ENCODE assay signal across 11 cellular contexts in genomic region chr12:57012600-57013465, GRCh38. TPM values are rescaled to one million over a fixed set of nuclear protein-coding genes. Genes with fewer than 3 reads are reported as not detected.
DNase-seq lines count a peak whose midpoint lies in the region; ATAC-seq and TF ChIP-seq lines count a peak whose summit lies in the region.
"Had no signal": no experiment of that assay in that cellular context is flagged by ENCODE, and none has a peak within 500 bp of the region (broad histone marks: within the 10 kb centered on the region; RNA-seq: fewer than 3 reads in every experiment).

No MANE protein-coding gene starts in this region.

- intact Hi-C loops in activated T-helper 2 cell treated with anti-CD3 and anti-CD28 coated beads, Interferon-gamma antibody, Interleukin-2, Interleukin-4, amounts not matched to agents 10 μg/mL and 5 μg/mL and 100 μg/mL, durations not matched to agents 14 hours and 24 hours and 36 hours (cut with micrococcal nuclease): loop anchor here (5.0 kb wide), 1 partner anchor 34 kb away; no protein-coding TSS in a partner anchor

- TF ChIP-seq CTCF in GM13977 (IDR thresholded peaks at IDR 0.05; ENCODE audit: extremely low read depth, insufficient read depth, missing control alignments): no peak
- peak; percentile 20 for TF ChIP-seq CTCF in brain microvascular endothelial cell (IDR thresholded peaks at IDR 0.05; ENCODE audit: low read depth, low read length, missing control alignments)

- H3K4me3 ChIP-seq in brain microvascular endothelial cell (ENCODE audit: low read depth, low read length): no peak overlapping the region

- H3K9me3 Mint-ChIP-seq in activated T-helper 2 cell treated with anti-CD3 and anti-CD28 coated beads, Interferon-gamma antibody, Interleukin-2, Interleukin-4, amounts not matched to agents 10 μg/mL and 5 μg/mL and 100 μg/mL, durations not matched to agents 14 hours and 24 hours and 36 hours: no peaks in the 10 kb centered on the region

- in situ Hi-C loops in GM13977 (cut with MboI; ENCODE audit: low pct_unique_long_range_greater_than_20kb, low sequenced_read_pairs, unreplicated experiment): no loop called here
- in situ Hi-C loops in brain microvascular endothelial cell (cut with HindIII; ENCODE audit: low pct_ligation_motif_present, low sequenced_read_pairs): no loop called here

- ATAC-seq in GM19397 (IDR thresholded peaks at IDR 0.05; ENCODE audit: unreplicated experiment) (peak; percentile 65), HG02938 (IDR thresholded peaks at IDR 0.05; ENCODE audit: unreplicated experiment) (peak; percentile 69)
- ATAC-seq: left lobe of liver had no signal

- no peak overlapping the region for H3K27ac Mint-ChIP-seq in activated T-helper 2 cell treated with anti-CD3 and anti-CD28 coated beads, Interferon-gamma antibody, Interleukin-2, Interleukin-4, amounts not matched to agents 10 μg/mL and 5 μg/mL and 100 μg/mL, durations not matched to agents 14 hours and 24 hours and 36 hours

- H3K4me1 Mint-ChIP-seq in activated T-helper 2 cell treated with anti-CD3 and anti-CD28 coated beads, Interferon-gamma antibody, Interleukin-2, Interleukin-4, amounts not matched to agents 10 μg/mL and 5 μg/mL and 100 μg/mL, durations not matched to agents 14 hours and 24 hours and 36 hours (ENCODE audit: low read depth): peaks cover 25% of the 10 kb centered on the region

- peak; percentile 62 for DNase-seq in GM13977 (ENCODE audit: low spot score)
- no peak for DNase-seq in brain microvascular endothelial cell
- DNase-seq in activated T-helper 2 cell treated with anti-CD3 and anti-CD28 coated beads, Interferon-gamma antibody, Interleukin-2, Interleukin-4, amounts not matched to agents 10 μg/mL and 5 μg/mL and 100 μg/mL, durations not matched to agents 14 hours and 24 hours and 36 hours (ENCODE audit: low spot score): no peak
- no peak for DNase-seq in DMS53 treated with DMSO at 0.1 percent for 48 hours (lab: John Stamatoyannopoulos, UW; ENCODE audit: unreplicated experiment)
- no peak for DNase-seq in activated CD4-positive, alpha-beta T cell treated with anti-CD3 and anti-CD28 coated beads for 48 hours
- DNase-seq in caudate nucleus (lab: John Stamatoyannopoulos, UW): no peak
- DNase-seq: NCI-H446 treated with DMSO at 0.1 percent for 48 hours had no signal

- no peaks in the 10 kb centered on the region for H3K36me3 Mint-ChIP-seq in activated T-helper 2 cell treated with anti-CD3 and anti-CD28 coated beads, Interferon-gamma antibody, Interleukin-2, Interleukin-4, amounts not matched to agents 10 μg/mL and 5 μg/mL and 100 μg/mL, durations not matched to agents 14 hours and 24 hours and 36 hours (ENCODE audit: low read depth)

- H3K36me3 ChIP-seq in brain microvascular endothelial cell (replicated peaks): no peaks in the 10 kb centered on the region

- peaks cover 10% of the 10 kb centered on the region for H3K27me3 Mint-ChIP-seq in activated T-helper 2 cell treated with anti-CD3 and anti-CD28 coated beads, Interferon-gamma antibody, Interleukin-2, Interleukin-4, amounts not matched to agents 10 μg/mL and 5 μg/mL and 100 μg/mL, durations not matched to agents 14 hours and 24 hours and 36 hours (ENCODE audit: low read depth)

- H3K27me3 ChIP-seq in brain microvascular endothelial cell (replicated peaks): peaks cover 23% of the 10 kb centered on the region

- no peak overlapping the region for H3K4me3 Mint-ChIP-seq in activated T-helper 2 cell treated with anti-CD3 and anti-CD28 coated beads, Interferon-gamma antibody, Interleukin-2, Interleukin-4, amounts not matched to agents 10 μg/mL and 5 μg/mL and 100 μg/mL, durations not matched to agents 14 hours and 24 hours and 36 hours (ENCODE audit: low read depth)

- H3K27ac ChIP-seq in brain microvascular endothelial cell (no peak overlapping the region), caudate nucleus (ENCODE audit: low read depth, low read length) (no peak overlapping the region)
- H3K27ac ChIP-seq: HL-60 had no signal

RNA-seq across cellular contexts. Expression of gene TAC3, which starts 3.5 kb away (rescaled TPM):
- total RNA-seq in activated T-helper 2 cell treated with anti-CD3 and anti-CD28 coated beads, Interferon-gamma antibody, Interleukin-2, Interleukin-4, amounts not matched to agents 10 μg/mL and 5 μg/mL and 100 μg/mL, durations not matched to agents 14 hours and 24 hours and 36 hours: not detected in 2 replicates
- total RNA-seq: left lobe of liver had no signal

RNA-seq across cellular contexts. Expression of gene ZBTB39, which starts 6.5 kb away (rescaled TPM):
- total RNA-seq in activated T-helper 2 cell treated with anti-CD3 and anti-CD28 coated beads, Interferon-gamma antibody, Interleukin-2, Interleukin-4, amounts not matched to agents 10 μg/mL and 5 μg/mL and 100 μg/mL, durations not matched to agents 14 hours and 24 hours and 36 hours: 10.5 and 10.6 TPM in 2 replicates

RNA-seq across cellular contexts. Expression of gene MYO1A, which starts 37.1 kb away (rescaled TPM):
- 2.4 and 4.2 TPM in 2 replicates for total RNA-seq in activated T-helper 2 cell treated with anti-CD3 and anti-CD28 coated beads, Interferon-gamma antibody, Interleukin-2, Interleukin-4, amounts not matched to agents 10 μg/mL and 5 μg/mL and 100 μg/mL, durations not matched to agents 14 hours and 24 hours and 36 hours

RNA-seq across cellular contexts. Expression of gene RDH16, which starts 55.4 kb away (rescaled TPM):
- 0.30 and 0.41 TPM in 2 replicates for total RNA-seq in activated T-helper 2 cell treated with anti-CD3 and anti-CD28 coated beads, Interferon-gamma antibody, Interleukin-2, Interleukin-4, amounts not matched to agents 10 μg/mL and 5 μg/mL and 100 μg/mL, durations not matched to agents 14 hours and 24 hours and 36 hours
